In genomic region chr7:81525901-81526300, GRCh38 we compare ENCODE assay signal across 18 cellular contexts.
"Had no signal": no experiment of that assay in that cellular context is flagged by ENCODE, and none has a peak within 500 bp of the region (broad histone marks: within the 10 kb centered on the region; RNA-seq: fewer than 3 reads in every experiment).

No MANE protein-coding gene starts in this region.

- H3K9me3 ChIP-seq: adrenal gland, body of pancreas, colonic mucosa, gastrocnemius medialis, heart left ventricle, ovary, spleen, suprapubic skin had no signal

- H3K27me3 ChIP-seq: body of pancreas, colonic mucosa, gastrocnemius medialis, heart left ventricle, spleen, suprapubic skin had no signal

- H3K4me1 ChIP-seq: adrenal gland, body of pancreas, colonic mucosa, gastrocnemius medialis, heart left ventricle, spleen, suprapubic skin had no signal

- DNase-seq: activated CD4-positive, alpha-beta T cell treated with anti-CD3 and anti-CD28 coated beads, Interleukin-2, amount 50 U/mL, for 48 hours; activated effector memory CD4-positive, alpha-beta T cell treated with anti-CD3 and anti-CD28 coated beads, Interleukin-2, amount 50 U/mL, for 16 hours; activated T-cell treated with anti-CD3 and anti-CD28 coated beads, Interleukin-2, amount 50 U/mL, for 48 hours; adrenal gland; body of pancreas; caudate nucleus; colonic mucosa; gastrocnemius medialis; heart left ventricle; immature natural killer cell; ovary; spleen; T-cell; T1000; trophoblast cell had no signal

- H3K4me3 ChIP-seq: adrenal gland, body of pancreas, colonic mucosa, gastrocnemius medialis, heart left ventricle, ovary, spleen, suprapubic skin had no signal

- H3K36me3 ChIP-seq: adrenal gland, colonic mucosa, gastrocnemius medialis, heart left ventricle, ovary, spleen, suprapubic skin had no signal

- ATAC-seq: body of pancreas, gastrocnemius medialis, heart left ventricle, sciatic nerve, T-cell had no signal

- H3K27ac ChIP-seq: adrenal gland, body of pancreas, colonic mucosa, gastrocnemius medialis, heart left ventricle, ovary, spleen, suprapubic skin, VCaP had no signal
